ENCODE assay signal across 8 cellular contexts in the genomic region with DNA sequence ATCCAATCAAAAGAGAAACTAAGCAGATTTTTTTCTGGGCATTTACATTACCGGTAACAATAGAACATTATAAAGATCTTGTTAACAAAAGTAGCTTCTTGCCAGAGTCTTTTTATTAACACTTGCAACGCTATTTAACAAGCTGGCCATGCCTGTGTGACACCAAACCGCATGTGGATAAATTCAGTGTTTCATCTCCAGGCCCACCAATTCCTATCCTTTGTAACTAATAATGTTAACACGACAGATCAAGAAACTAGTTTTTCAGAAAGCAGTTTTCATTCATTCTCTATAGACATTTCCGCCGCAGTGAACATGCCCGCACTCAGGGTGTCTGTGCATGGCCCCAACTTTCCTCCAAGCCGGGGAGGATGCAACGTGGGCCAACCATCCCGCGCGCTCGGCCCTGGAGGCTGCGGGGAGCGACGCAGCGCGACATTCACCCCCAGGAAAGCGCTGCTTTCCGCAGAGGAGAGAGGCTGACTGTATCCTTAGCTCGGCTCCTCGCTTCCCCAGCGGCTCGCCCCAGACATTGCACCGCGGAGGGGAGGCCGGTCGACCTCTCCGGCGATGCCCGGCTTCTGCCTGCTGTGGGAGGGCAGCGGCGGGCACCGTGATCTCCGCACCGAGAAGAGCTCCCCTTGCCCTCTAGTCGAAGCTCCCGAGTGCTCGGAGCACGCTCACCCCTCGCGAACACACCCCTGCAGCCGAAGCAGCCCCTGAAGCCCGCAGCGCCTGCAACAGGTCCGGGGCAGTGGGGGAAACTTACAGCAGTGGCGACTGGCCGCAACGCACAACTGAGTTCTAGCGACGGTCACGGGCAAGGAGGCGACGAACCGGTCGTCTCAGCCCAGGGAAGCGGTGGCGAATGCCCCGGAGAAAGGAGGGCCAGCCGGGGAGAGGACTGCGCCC. TPM values are rescaled to one million over a fixed set of nuclear protein-coding genes. Genes with fewer than 3 reads are reported as not detected.
DNase-seq lines count a peak whose midpoint lies in the region; ATAC-seq and TF ChIP-seq lines count a peak whose summit lies in the region.

No MANE protein-coding gene starts in this region.

- H3K27me3 Mint-ChIP-seq in activated T-cell treated with anti-CD3 and anti-CD28 coated beads, Interleukin-2, amount 50 U/mL, for 72 hours (ENCODE audit: low read depth): peaks cover 79% of the 10 kb centered on the region

- H3K4me1 ChIP-seq in neuron (ENCODE audit: insufficient read depth, low read length): peaks cover 44% of the 10 kb centered on the region

- peaks cover 20% of the 10 kb centered on the region for H3K36me3 ChIP-seq in neuron (ENCODE audit: insufficient read depth, low read length)

- no peaks in the 10 kb centered on the region for H3K9me3 Mint-ChIP-seq in activated T-cell treated with anti-CD3 and anti-CD28 coated beads, Interleukin-2, amount 50 U/mL, for 72 hours

- no peaks in the 10 kb centered on the region for H3K36me3 Mint-ChIP-seq in activated T-cell treated with anti-CD3 and anti-CD28 coated beads, Interleukin-2, amount 50 U/mL, for 72 hours (ENCODE audit: insufficient read depth in 2 of 2)

- H2AFZ ChIP-seq in neuron (ENCODE audit: low read depth, low read length): no peak overlapping the region

- H3K4me1 Mint-ChIP-seq in activated T-cell treated with anti-CD3 and anti-CD28 coated beads, Interleukin-2, amount 50 U/mL, for 72 hours (ENCODE audit: low read depth): peaks cover 45% of the 10 kb centered on the region

- H3K4me3 ChIP-seq in fibroblast of pulmonary artery (replicated peaks; ENCODE audit: low read depth, low read length): peak overlapping the region; percentile 93
- H3K4me3 ChIP-seq in neuron (ENCODE audit: low read length): peak overlapping the region; percentile 79

- H3K27me3 ChIP-seq in neuron (ENCODE audit: insufficient read depth, low read length): no peaks in the 10 kb centered on the region

- peak overlapping the region; percentile 25 for H3K27ac Mint-ChIP-seq in activated T-cell treated with anti-CD3 and anti-CD28 coated beads, Interleukin-2, amount 50 U/mL, for 72 hours

- H3K4me3 Mint-ChIP-seq in activated T-cell treated with anti-CD3 and anti-CD28 coated beads, Interleukin-2, amount 50 U/mL, for 72 hours: peak overlapping the region; percentile 88 to 97

- H3K9me3 ChIP-seq in neuron (ENCODE audit: low read length): no peaks in the 10 kb centered on the region

- peak; percentile 25 for TF ChIP-seq CTCF in fibroblast of pulmonary artery (IDR thresholded peaks at IDR 0.05; ENCODE audit: low read length, missing control alignments)

- DNase-seq in NCI-H146 (lab: John Stamatoyannopoulos, UW): peak; percentile 81
- DNase-seq in NCI-H146 treated with DMSO at 0.1 percent for 48 hours (lab: John Stamatoyannopoulos, UW; ENCODE audit: unreplicated experiment): no peak
- DNase-seq in NCI-H69 (lab: John Stamatoyannopoulos, UW): peak; percentile 81
- DNase-seq in activated T-cell treated with anti-CD3 and anti-CD28 coated beads, Interleukin-2, amount 50 U/mL, for 72 hours: peak; percentile 48 to 53
- DNase-seq in fibroblast of pulmonary artery (ENCODE audit: low read depth): peak; percentile 59

- ATAC-seq in HG02852 (IDR thresholded peaks at IDR 0.05; ENCODE audit: unreplicated experiment) (peak; percentile 20), HG02870 (IDR thresholded peaks at IDR 0.05; ENCODE audit: unreplicated experiment) (no peak)
- peak; percentile 47 to 50 for ATAC-seq in activated T-cell treated with anti-CD3 and anti-CD28 coated beads, Interleukin-2, amount 50 U/mL, for 72 hours (replicated peaks in 1 of 2)

RNA-seq across cellular contexts. Expression of gene ENC1, which starts 0.7 kb away (rescaled TPM):
- 1 to 10 TPM in 1 of 2 donors, under 1 TPM in 1; 0.60 to 1.9 TPM for total RNA-seq in activated T-cell treated with anti-CD3 and anti-CD28 coated beads, Interleukin-2, amount 50 U/mL, for 72 hours

RNA-seq across cellular contexts. Expression of gene HEXB, which starts 45.2 kb away (rescaled TPM):
- 10 to 100 TPM; 44.5 to 45.8 TPM for total RNA-seq in activated T-cell treated with anti-CD3 and anti-CD28 coated beads, Interleukin-2, amount 50 U/mL, for 72 hours
